In genomic region chr6:170031684-170032121, GRCh38 we compare ENCODE assay signal across 20 cellular contexts.
A peak's percentile ranks its signal among the peaks of the same experiment; 100 is the strongest.
DNase-seq lines count a peak whose midpoint lies in the region; TF ChIP-seq lines count a peak whose summit lies in the region.
"Had no signal": no experiment of that assay in that cellular context is flagged by ENCODE, and none has a peak within 500 bp of the region (broad histone marks: within the 10 kb centered on the region; RNA-seq: fewer than 3 reads in every experiment).

No MANE protein-coding gene starts in this region.

- no peak overlapping the region for H4K12ac ChIP-seq in trophoblast cell (ENCODE audit: low read depth, low read length)

- no peaks in the 10 kb centered on the region for H3K36me3 Mint-ChIP-seq in activated T-helper 1 cell treated with anti-CD3 and anti-CD28 coated beads, Interleukin-12 subunit alpha, Interleukin-12 subunit beta, Interleukin-2, Interleukin-4 antibody, amounts not matched to agents 30 ng/mL and 10 ng/mL and 1 ng/mL, durations not matched to agents 14 hours and 24 hours and 36 hours (ENCODE audit: low read depth)

- H2AFZ ChIP-seq in neuronal stem cell (ENCODE audit: low read length), result no peak overlapping the region
- H2AFZ ChIP-seq in trophoblast cell (ENCODE audit: insufficient read depth, low read length, poor library complexity), result no peak overlapping the region

- H3K14ac ChIP-seq in neuronal stem cell (ENCODE audit: low read length) (peak overlapping the region; percentile 47), trophoblast cell (ENCODE audit: low read length) (no peak overlapping the region)

- no peak overlapping the region for H3K27ac Mint-ChIP-seq in activated T-helper 1 cell treated with anti-CD3 and anti-CD28 coated beads, Interleukin-12 subunit alpha, Interleukin-12 subunit beta, Interleukin-2, Interleukin-4 antibody, amounts not matched to agents 30 ng/mL and 10 ng/mL and 1 ng/mL, durations not matched to agents 14 hours and 24 hours and 36 hours
- H3K27ac Mint-ChIP-seq: activated CD8-positive, alpha-beta memory T cell treated with anti-CD3 and anti-CD28 coated beads, Interleukin-2, amount 10 ng/mL, durations not matched to agents 7 days and 5 days; stimulated activated naive CD8-positive, alpha-beta T cell treated with anti-CD3 and anti-CD28 coated beads, Interleukin-15, amount 100 ng/mL, for 72 hours had no signal

- H2BK5ac ChIP-seq in neuronal stem cell (ENCODE audit: low read length) (peak overlapping the region; percentile 70), trophoblast cell (ENCODE audit: low read depth, low read length, poor library complexity) (no peak overlapping the region)

- no peaks in the 10 kb centered on the region for H3K79me1 ChIP-seq in neuronal stem cell (ENCODE audit: low read depth, low read length)
- peaks cover 3% of the 10 kb centered on the region for H3K79me1 ChIP-seq in trophoblast cell (ENCODE audit: low read length)

- H4K91ac ChIP-seq in neuronal stem cell (ENCODE audit: low read depth, low read length, poor library complexity) (no peak overlapping the region), trophoblast cell (ENCODE audit: low read depth, low read length) (no peak overlapping the region)

- H3K18ac ChIP-seq in neuronal stem cell (ENCODE audit: low read length) (no peak overlapping the region), trophoblast cell (ENCODE audit: low read length) (no peak overlapping the region)

- no CpG with 5 or more reads among the region's 11 CpGs for WGBS in neuronal stem cell (ENCODE audit: extremely low coverage in 2 of 2, insufficient read length in 2 of 2, insufficient replicate concordance in 1 of 2), 2 donors
- no CpG with 5 or more reads among the region's 11 CpGs for WGBS in trophoblast cell (ENCODE audit: extremely low coverage, insufficient coverage, insufficient read length)

- TF ChIP-seq POLR2A in vagina (IDR thresholded peaks at IDR 0.05), result no peak

- H2AK5ac ChIP-seq in neuronal stem cell (ENCODE audit: low read depth, low read length) (no peak overlapping the region), trophoblast cell (ENCODE audit: low read length) (no peak overlapping the region)

- no peak overlapping the region for H3K4me3 Mint-ChIP-seq in activated T-helper 1 cell treated with anti-CD3 and anti-CD28 coated beads, Interleukin-12 subunit alpha, Interleukin-12 subunit beta, Interleukin-2, Interleukin-4 antibody, amounts not matched to agents 30 ng/mL and 10 ng/mL and 1 ng/mL, durations not matched to agents 14 hours and 24 hours and 36 hours
- H3K4me3 Mint-ChIP-seq: activated CD8-positive, alpha-beta memory T cell treated with anti-CD3 and anti-CD28 coated beads, Interleukin-2, amount 10 ng/mL, durations not matched to agents 7 days and 5 days; central memory CD8-positive, alpha-beta T cell; stimulated activated naive CD8-positive, alpha-beta T cell treated with anti-CD3 and anti-CD28 coated beads, Interleukin-15, amount 100 ng/mL, for 72 hours had no signal

- TF ChIP-seq CTCF in left ventricle myocardium inferior (IDR thresholded peaks at IDR 0.05; ENCODE audit: borderline replicate concordance) (no peak), right atrium auricular region (IDR thresholded peaks at IDR 0.05) (no peak), dorsolateral prefrontal cortex (IDR thresholded peaks at IDR 0.05 in 54 of 56, conservative IDR thresholded peaks at IDR 0.05 in 2 of 56; ENCODE audit: low read depth in 1 of 56, partially characterized antibody in 56 of 56) (no peak), vagina (IDR thresholded peaks at IDR 0.05) (no peak)

- H3K27me3 Mint-ChIP-seq in activated T-helper 1 cell treated with anti-CD3 and anti-CD28 coated beads, Interleukin-12 subunit alpha, Interleukin-12 subunit beta, Interleukin-2, Interleukin-4 antibody, amounts not matched to agents 30 ng/mL and 10 ng/mL and 1 ng/mL, durations not matched to agents 14 hours and 24 hours and 36 hours (ENCODE audit: insufficient read depth), result peaks cover 3% of the 10 kb centered on the region
- H3K27me3 Mint-ChIP-seq: activated CD8-positive, alpha-beta memory T cell treated with anti-CD3 and anti-CD28 coated beads, Interleukin-2, amount 10 ng/mL, durations not matched to agents 7 days and 5 days; stimulated activated naive CD8-positive, alpha-beta T cell treated with anti-CD3 and anti-CD28 coated beads, Interleukin-15, amount 100 ng/mL, for 72 hours had no signal

- H3K4ac ChIP-seq in neuronal stem cell (ENCODE audit: low read length), result no peak overlapping the region
- no peak overlapping the region for H3K4ac ChIP-seq in trophoblast cell (ENCODE audit: low read depth, low read length)

- H3K27ac ChIP-seq in left ventricle myocardium inferior (replicated peaks) (no peak overlapping the region), right atrium auricular region (no peak overlapping the region), dorsolateral prefrontal cortex (no peak overlapping the region), neuronal stem cell (replicated peaks; ENCODE audit: low read length) (no peak overlapping the region), vagina (peak overlapping the region; percentile 68), trophoblast cell (ENCODE audit: low read depth, low read length) (no peak overlapping the region)
- H3K27ac ChIP-seq: esophagus muscularis mucosa, pancreas had no signal

- H3K9me3 Mint-ChIP-seq in activated T-helper 1 cell treated with anti-CD3 and anti-CD28 coated beads, Interleukin-12 subunit alpha, Interleukin-12 subunit beta, Interleukin-2, Interleukin-4 antibody, amounts not matched to agents 30 ng/mL and 10 ng/mL and 1 ng/mL, durations not matched to agents 14 hours and 24 hours and 36 hours, result no peaks in the 10 kb centered on the region

- H3K4me1 Mint-ChIP-seq in activated T-helper 1 cell treated with anti-CD3 and anti-CD28 coated beads, Interleukin-12 subunit alpha, Interleukin-12 subunit beta, Interleukin-2, Interleukin-4 antibody, amounts not matched to agents 30 ng/mL and 10 ng/mL and 1 ng/mL, durations not matched to agents 14 hours and 24 hours and 36 hours (ENCODE audit: low read depth), result no peaks in the 10 kb centered on the region
- H3K4me1 Mint-ChIP-seq: activated CD8-positive, alpha-beta memory T cell treated with anti-CD3 and anti-CD28 coated beads, Interleukin-2, amount 10 ng/mL, durations not matched to agents 7 days and 5 days; stimulated activated naive CD8-positive, alpha-beta T cell treated with anti-CD3 and anti-CD28 coated beads, Interleukin-15, amount 100 ng/mL, for 72 hours had no signal

- H4K8ac ChIP-seq in neuronal stem cell (ENCODE audit: low read depth, low read length) (no peak overlapping the region), trophoblast cell (ENCODE audit: low read depth, low read length) (no peak overlapping the region)

- H2BK12ac ChIP-seq in neuronal stem cell (ENCODE audit: low read length) (no peak overlapping the region), trophoblast cell (ENCODE audit: low read length) (no peak overlapping the region)

- no peak overlapping the region for H3K4me2 ChIP-seq in neuronal stem cell (ENCODE audit: insufficient read depth, low read length, poor library complexity, severe bottlenecking)
- no peak overlapping the region for H3K4me2 ChIP-seq in trophoblast cell (ENCODE audit: low read length)
- H3K4me2 ChIP-seq: SK-N-SH had no signal

- DNase-seq in left ventricle myocardium inferior, result peak; percentile 11
- DNase-seq in right atrium auricular region (ENCODE audit: low spot score), result no peak
- DNase-seq in dorsolateral prefrontal cortex, result peak in 7 of 10 donors; percentile 7 to 20 (median 16)
- DNase-seq in neuronal stem cell (ENCODE audit: low spot score), result no peak
- DNase-seq in vagina (ENCODE audit: extremely low spot score in 2 of 2), result peak in 1 of 2 donors; percentile 79
- DNase-seq in trophoblast cell, result no peak
- no peak for DNase-seq in NCI-H510A treated with DMSO at 0.1 percent for 48 hours (lab: John Stamatoyannopoulos, UW)
- no peak for DNase-seq in activated T-helper 1 cell treated with anti-CD3 and anti-CD28 coated beads, Interleukin-12 subunit alpha, Interleukin-12 subunit beta, Interleukin-2, Interleukin-4 antibody, amounts not matched to agents 30 ng/mL and 10 ng/mL and 1 ng/mL, durations not matched to agents 14 hours and 24 hours and 36 hours (ENCODE audit: low spot score)
- DNase-seq: activated CD4-positive, alpha-beta T cell treated with anti-CD3 and anti-CD28 coated beads for 48 hours; activated CD8-positive, alpha-beta memory T cell treated with anti-CD3 and anti-CD28 coated beads, Interleukin-2, amount 10 ng/mL, durations not matched to agents 7 days and 5 days; activated gamma-delta T cell; effector CD4-positive, alpha-beta T cell; KBM-7; MV-4-11; SK-N-SH; stimulated activated naive CD8-positive, alpha-beta T cell treated with anti-CD3 and anti-CD28 coated beads, Interleukin-15, amount 100 ng/mL, for 72 hours; T-helper 9 cell had no signal

- H3K4me3 ChIP-seq in left ventricle myocardium inferior (no peak overlapping the region), right atrium auricular region (no peak overlapping the region), dorsolateral prefrontal cortex (no peak overlapping the region), neuronal stem cell (ENCODE audit: low read length in 2 of 2) (no peak overlapping the region), vagina (no peak overlapping the region), trophoblast cell (ENCODE audit: low read depth, low read length) (no peak overlapping the region)
- H3K4me3 ChIP-seq: esophagus muscularis mucosa, pancreas had no signal

- H3K9ac ChIP-seq in neuronal stem cell (ENCODE audit: low read depth, low read length, poor library complexity) (no peak overlapping the region), trophoblast cell (ENCODE audit: low read length) (no peak overlapping the region)
- H3K9ac ChIP-seq: SK-N-SH had no signal

- H2BK15ac ChIP-seq in neuronal stem cell (ENCODE audit: low read length), result peak overlapping the region; percentile 82

- no peaks in the 10 kb centered on the region for H3K27me3 ChIP-seq in left ventricle myocardium inferior (ENCODE audit: low read depth)
- no peaks in the 10 kb centered on the region for H3K27me3 ChIP-seq in right atrium auricular region
- no peaks in the 10 kb centered on the region for H3K27me3 ChIP-seq in dorsolateral prefrontal cortex
- H3K27me3 ChIP-seq in neuronal stem cell (ENCODE audit: control insufficient read depth in 3 of 3, insufficient read depth in 3 of 3, low read depth in 1 of 3, low read length in 3 of 3), result no peaks in the 10 kb centered on the region
- no peaks in the 10 kb centered on the region for H3K27me3 ChIP-seq in vagina
- no peaks in the 10 kb centered on the region for H3K27me3 ChIP-seq in trophoblast cell (ENCODE audit: insufficient read depth, low read length)
- H3K27me3 ChIP-seq: esophagus muscularis mucosa, pancreas had no signal

- H3K36me3 ChIP-seq in left ventricle myocardium inferior (no peaks in the 10 kb centered on the region), right atrium auricular region (no peaks in the 10 kb centered on the region), neuronal stem cell (replicated peaks in 1 of 2; ENCODE audit: control insufficient read depth in 2 of 2, insufficient read depth in 2 of 2, low read length in 2 of 2) (no peaks in the 10 kb centered on the region), vagina (no peaks in the 10 kb centered on the region), trophoblast cell (ENCODE audit: control insufficient read depth in 1 of 2, insufficient read depth in 2 of 2, low read length in 2 of 2) (no peaks in the 10 kb centered on the region)
- H3K36me3 ChIP-seq: esophagus muscularis mucosa, pancreas had no signal

- H3K79me2 ChIP-seq in trophoblast cell (ENCODE audit: control insufficient read depth, insufficient read depth, low read length, poor library complexity), result no peaks in the 10 kb centered on the region

- peak overlapping the region; percentile 46 for H3K23ac ChIP-seq in neuronal stem cell (ENCODE audit: low read depth, low read length, poor library complexity)
- H3K23ac ChIP-seq in trophoblast cell (ENCODE audit: low read length), result no peak overlapping the region

- intact Hi-C loops in left ventricle myocardium inferior (cut with micrococcal nuclease), result no loop called here
- intact Hi-C loops in dorsolateral prefrontal cortex (cut with DNase I), result no loop called here
- intact Hi-C loops in vagina (cut with DNase I), result no loop called here
- intact Hi-C loops in activated T-helper 1 cell treated with anti-CD3 and anti-CD28 coated beads, Interleukin-12 subunit alpha, Interleukin-12 subunit beta, Interleukin-2, Interleukin-4 antibody, amounts not matched to agents 30 ng/mL and 10 ng/mL and 1 ng/mL, durations not matched to agents 14 hours and 24 hours and 36 hours (cut with micrococcal nuclease), result no loop called here

- H2BK120ac ChIP-seq in neuronal stem cell (ENCODE audit: low read depth, low read length) (no peak overlapping the region), trophoblast cell (ENCODE audit: insufficient read depth, low read length, poor library complexity) (no peak overlapping the region)

- H3K4me1 ChIP-seq in left ventricle myocardium inferior (no peaks in the 10 kb centered on the region), right atrium auricular region (no peaks in the 10 kb centered on the region), neuronal stem cell (ENCODE audit: control insufficient read depth in 2 of 2, insufficient read depth in 1 of 2, low read depth in 1 of 2, low read length in 2 of 2) (peaks cover 0 to 9% of the 10 kb centered on the region in 2 donors), vagina (peaks cover 31% of the 10 kb centered on the region), trophoblast cell (ENCODE audit: control insufficient read depth in 1 of 2, insufficient read depth in 2 of 2, low read length in 2 of 2) (peaks cover 5 to 8% of the 10 kb centered on the region in 2 experiments)

- H3K9me3 ChIP-seq in left ventricle myocardium inferior (replicated peaks) (peaks cover 8% of the 10 kb centered on the region), right atrium auricular region (no peaks in the 10 kb centered on the region), neuronal stem cell (replicated peaks in 1 of 2; ENCODE audit: control insufficient read depth in 2 of 2, insufficient read depth in 1 of 2, low read depth in 1 of 2, low read length in 2 of 2) (peaks cover 0 to 5% of the 10 kb centered on the region in 2 donors), vagina (no peaks in the 10 kb centered on the region), trophoblast cell (ENCODE audit: insufficient read depth, low read depth, low read length) (peaks cover 16% of the 10 kb centered on the region)
- H3K9me3 ChIP-seq: pancreas, SK-N-SH had no signal

Comparison
In these comparisons a context has a peak if more than half of its experiments do, and no peak if none do; other contexts are left out.
1. DNase-seq: peak in left ventricle myocardium inferior (single experiment) and dorsolateral prefrontal cortex (7 of 10); none in right atrium auricular region (single experiment), neuronal stem cell (single experiment), trophoblast cell (0 of 2), NCI-H510A treated with DMSO at 0.1 percent for 48 hours (single experiment) and activated T-helper 1 cell treated with anti-CD3 and anti-CD28 coated beads, Interleukin-12 subunit alpha, Interleukin-12 subunit beta, Interleukin-2, Interleukin-4 antibody, amounts not matched to agents 30 ng/mL and 10 ng/mL and 1 ng/mL, durations not matched to agents 14 hours and 24 hours and 36 hours (single experiment).